ENCODE assay signal across 12 cellular contexts in the genomic region with DNA sequence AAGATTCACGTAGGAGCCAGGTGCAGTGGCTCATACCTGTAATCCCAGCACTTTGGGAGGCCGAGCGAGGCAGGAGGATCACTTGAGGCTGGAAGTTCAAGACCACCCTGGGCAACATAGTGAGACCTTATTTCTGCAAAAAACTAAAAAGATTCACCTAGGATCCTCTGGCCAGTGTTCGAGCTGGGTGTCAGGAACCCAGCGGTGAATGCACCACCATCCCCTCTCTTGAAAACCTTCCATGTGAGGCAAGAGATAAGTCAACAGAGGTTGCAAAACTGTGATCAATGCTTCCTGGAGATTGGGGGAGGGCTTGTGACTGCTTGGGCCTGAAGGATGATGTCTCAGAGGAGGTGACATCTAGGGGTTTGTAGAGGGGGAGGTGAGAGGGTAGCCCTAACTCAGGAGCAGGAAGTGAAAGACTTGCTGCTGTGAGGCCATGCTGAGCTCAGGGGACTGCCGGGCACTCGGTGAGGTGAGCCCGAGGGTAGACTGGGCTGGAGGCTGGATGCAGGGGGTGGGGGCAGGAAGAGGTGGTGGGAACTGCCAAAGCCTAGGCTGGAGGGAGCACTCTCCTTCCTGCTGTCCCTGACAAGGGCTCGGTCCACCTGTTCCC. TPM values are rescaled to one million over a fixed set of nuclear protein-coding genes. Genes with fewer than 3 reads are reported as not detected.
DNase-seq lines count a peak whose midpoint lies in the region; ATAC-seq and TF ChIP-seq lines count a peak whose summit lies in the region.
"Had no signal": no experiment of that assay in that cellular context is flagged by ENCODE, and none has a peak within 500 bp of the region (broad histone marks: within the 10 kb centered on the region; RNA-seq: fewer than 3 reads in every experiment).

No MANE protein-coding gene starts in this region.

- H3K27ac Mint-ChIP-seq in HFFc6 (0 out of 2 replicates have a peak overlapping the region, but pooled peaks have one; percentile 19), brain (peak overlapping the region; percentile 94 to 99 (median 97)), neural crest cell (ENCODE audit: unreplicated experiment) (peak overlapping the region; percentile 91)

- no peak overlapping the region for H3K4me3 ChIP-seq in Panc1 (ENCODE audit: low read depth in 2 of 2, low read length in 2 of 2)
- H3K4me3 ChIP-seq: thoracic aorta had no signal

- H3K27me3 Mint-ChIP-seq in HFFc6 (ENCODE audit: insufficient read depth) (no peaks in the 10 kb centered on the region; the same call in none of the 2 replicates), brain (no peaks in the 10 kb centered on the region), neural crest cell (ENCODE audit: low read depth) (no peaks in the 10 kb centered on the region)

- H3K9me3 Mint-ChIP-seq in HFFc6 = no peaks in the 10 kb centered on the region
- H3K9me3 Mint-ChIP-seq in brain = peaks cover 0 to 2% (median 0%) of the 10 kb centered on the region in 5 experiments
- no peaks in the 10 kb centered on the region for H3K9me3 Mint-ChIP-seq in neural crest cell

- in situ Hi-C loops in Panc1 (cut with HindIII; ENCODE audit: low pct_unique_long_range_greater_than_20kb, low sequenced_read_pairs) = loop anchor here (5.0 kb wide), 1 partner anchor 51 kb away; no protein-coding TSS in a partner anchor

- H3K27me3 ChIP-seq in Panc1 (ENCODE audit: control insufficient read depth, insufficient read depth, low read length) = no peaks in the 10 kb centered on the region

- H3K4me1 ChIP-seq in Panc1 (ENCODE audit: control insufficient read depth, insufficient read depth, low read length) = peaks cover 60% of the 10 kb centered on the region

- CTCF ChIA-PET in Panc1 (lab: Charles Lee) = interaction anchor here (0.7 to 6.8 kb wide), 2 partner anchors 48 to 59 kb away, joined by 3 to 81 read pairs; no protein-coding TSS in a partner anchor

- H3K36me3 ChIP-seq in Panc1 (ENCODE audit: control insufficient read depth, insufficient read depth, low read length) = 0 out of 2 replicates have a peak, but pooled peaks cover 3% of the 10 kb centered on the region

- H3K4me3 Mint-ChIP-seq in HFFc6 (no peak overlapping the region), brain (peak overlapping the region; percentile 6 to 84 (median 52)), neural crest cell (peak overlapping the region; percentile 49)

- TF ChIP-seq CTCF in HFFc6 (IDR thresholded peaks at IDR 0.05) = no peak
- TF ChIP-seq CTCF in Panc1 (IDR thresholded peaks at IDR 0.05) = no peak
- TF ChIP-seq CTCF in brain (conservative IDR thresholded peaks at IDR 0.05) = no peak
- TF ChIP-seq CTCF in neural crest cell (conservative IDR thresholded peaks at IDR 0.05) = no peak

- BruUV-seq in Panc1 (replicated peaks; lab: Mats Ljungman, UMichigan) = TSS peak; percentile 34

- H3K36me3 Mint-ChIP-seq in HFFc6 (ENCODE audit: low read depth) (peaks cover 23% of the 10 kb centered on the region), brain (peaks cover 33% of the 10 kb centered on the region), neural crest cell (ENCODE audit: low read depth) (peaks cover 7% of the 10 kb centered on the region)

- ATAC-seq in Panc1 (no peak), HG03159 (IDR thresholded peaks at IDR 0.05; ENCODE audit: unreplicated experiment) (no peak)

- H3K4me1 Mint-ChIP-seq in HFFc6 (ENCODE audit: low read depth) (peaks cover 17% of the 10 kb centered on the region), brain (peaks cover 79% of the 10 kb centered on the region), neural crest cell (peaks cover 63% of the 10 kb centered on the region)

- POLR2A ChIA-PET in Panc1 (lab: Charles Lee) = interaction anchor here (0.6 kb wide), 1 partner anchor 244 kb away, joined by 16 read pairs; no protein-coding TSS in a partner anchor

- intact Hi-C loops in Panc1 (cut with micrococcal nuclease; ENCODE audit: unreplicated experiment) = no loop called here

- no peaks in the 10 kb centered on the region for H3K9me3 ChIP-seq in Panc1 (ENCODE audit: control insufficient read depth, insufficient read depth, low read depth, low read length)
- H3K9me3 ChIP-seq: thoracic aorta had no signal

- DNase-seq in HFFc6 (no peak), Panc1 (ENCODE audit: low read depth, low spot score) (no peak), neural crest cell (ENCODE audit: low read depth, low spot score) (no peak), occipital lobe (lab: John Stamatoyannopoulos, UW) (no peak), NCI-H2171 treated with DMSO at 0.1 percent for 48 hours (lab: John Stamatoyannopoulos, UW) (no peak), NCI-H446 (lab: John Stamatoyannopoulos, UW) (no peak)
- DNase-seq: NCI-H526 treated with DMSO at 0.1 percent for 48 hours; stimulated activated CD4-positive, alpha-beta T cell treated with anti-CD3 and anti-CD28 coated beads, Interleukin-4, amount 100 ng/mL, for 4 hours had no signal

- H3K27ac ChIP-seq in Panc1 (ENCODE audit: low read length) = no peak overlapping the region
- H3K27ac ChIP-seq: thoracic aorta had no signal

RNA-seq across cellular contexts. Expression of gene GJD3, which starts 11.7 kb away (rescaled TPM):
- 1 to 10 TPM in 2 of 6 experiments, under 1 TPM in 4; 0.36 to 1.4 (median 0.81) TPM for total RNA-seq in HFFc6 (2021; fragmentation: NEBNext Ultra II Directional; extraction: Animal tissue kit (Norgen Biotek cat#: 25700))
- total RNA-seq in Panc1 (2021; ENCODE audit: unreplicated experiment) = 0.33 TPM
- polyA plus RNA-seq in Panc1 (2012; ENCODE audit: insufficient read length) = 5.8 TPM
- not detected for polyA plus RNA-seq in brain (ENCODE audit: insufficient read depth, low read depth, low replicate concordance)
- 0.34 TPM in 1 of 2 replicates, not detected in the other for total RNA-seq in neural crest cell
- total RNA-seq in occipital lobe = 0.31 TPM
- total RNA-seq: T-helper 1 cell treated with Interleukin-12 subunit alpha and Interleukin-12 subunit beta and Interleukin-4 antibody, amounts not matched to agents 30 ng/mL and 1 ng/mL, for 36 hours had no signal

RNA-seq across cellular contexts. Expression of gene RARA, which starts 43.9 kb away (rescaled TPM):
- 10 to 100 TPM; 27.1 to 32.2 (median 28.8) TPM for total RNA-seq in HFFc6 (2021; fragmentation: NEBNext Ultra II Directional; extraction: Animal tissue kit (Norgen Biotek cat#: 25700))
- total RNA-seq in Panc1 (2021; ENCODE audit: unreplicated experiment) (55.6 TPM), neural crest cell (22.3 and 25.9 TPM in 2 replicates), occipital lobe (7.2 TPM)
- polyA plus RNA-seq in Panc1 (2012; ENCODE audit: insufficient read length) = 59.9 TPM
- polyA plus RNA-seq in brain (ENCODE audit: insufficient read depth, low read depth, low replicate concordance) = 26.2 TPM

Comparison
In these comparisons a context has a peak if more than half of its experiments do, and no peak if none do; other contexts are left out.
1. H3K27ac Mint-ChIP-seq: peak in every context shown above with its lines; median percentile 97 in brain; 91 in neural crest cell; 19 in HFFc6.